8 cellular contexts compared by ENCODE assay signal in genomic region chr7:153381275-153382119, GRCh38.
A peak's percentile ranks its signal among the peaks of the same experiment; 100 is the strongest.
DNase-seq lines count a peak whose midpoint lies in the region; ATAC-seq and TF ChIP-seq lines count a peak whose summit lies in the region.

No MANE protein-coding gene starts in this region.

- TF ChIP-seq POLR2A in prostate gland (IDR thresholded peaks at IDR 0.05) = no peak

- WGBS in prostate gland = 27% methylated on average over 15 of the region's 15 CpGs

- CTCF ChIA-PET in PC-9 (lab: Charles Lee) = no interaction called here

- intact Hi-C loops in PC-9 (cut with micrococcal nuclease; ENCODE audit: unreplicated experiment) (no loop called here), prostate gland (cut with DNase I) (no loop called here)

- TF ChIP-seq CTCF in PC-9 (conservative IDR thresholded peaks at IDR 0.05) = peak; percentile 98
- peak; percentile 78 for TF ChIP-seq CTCF in foreskin keratinocyte (conservative IDR thresholded peaks at IDR 0.05)
- peak; percentile 11 to 64 (median 45) for TF ChIP-seq CTCF in prostate gland (IDR thresholded peaks at IDR 0.05)

- H3K36me3 ChIP-seq in PC-9 (ENCODE audit: low read depth) (no peaks in the 10 kb centered on the region), prostate gland (no peaks in the 10 kb centered on the region)

- H3K9me2 ChIP-seq in PC-9 (ENCODE audit: insufficient read depth) = no peaks in the 10 kb centered on the region

- no peaks in the 10 kb centered on the region for H3F3A ChIP-seq in PC-9 (ENCODE audit: insufficient read depth, low read depth)

- no peak overlapping the region for H2AFZ ChIP-seq in PC-9

- DNase-seq in SIG-M5 treated with dmso at 0.1 percent for 504 hours (lab: John Stamatoyannopoulos, UW; ENCODE audit: unreplicated experiment) (peak; percentile 17), SIG-M5 (lab: John Stamatoyannopoulos, UW) (no peak), PC-9 (peak in 1 of 2 experiments; percentile 17), foreskin keratinocyte (no peak), prostate gland (ENCODE audit: low spot score) (no peak), NCI-H524 treated with DMSO at 0.1 percent for 48 hours (lab: John Stamatoyannopoulos, UW) (no peak)

- no peaks in the 10 kb centered on the region for H3K4me1 ChIP-seq in PC-9 (replicated peaks; ENCODE audit: insufficient read depth)
- no peaks in the 10 kb centered on the region for H3K4me1 ChIP-seq in foreskin keratinocyte
- H3K4me1 ChIP-seq in prostate gland (replicated peaks) = no peaks in the 10 kb centered on the region

- H3K27me3 ChIP-seq in PC-9 (ENCODE audit: insufficient read depth, low read depth) (peaks cover 20% of the 10 kb centered on the region; the same call in 1 of the 2 replicates), foreskin keratinocyte (no peaks in the 10 kb centered on the region), prostate gland (replicated peaks; ENCODE audit: insufficient read depth) (no peaks in the 10 kb centered on the region)

- H3K4me3 ChIP-seq in PC-9 (no peak overlapping the region), prostate gland (no peak overlapping the region)

- POLR2A ChIA-PET in PC-9 (lab: Charles Lee; ENCODE audit: unreplicated experiment) = no interaction called here

- H3K4me2 ChIP-seq in PC-9 = no peak overlapping the region

- no peaks in the 10 kb centered on the region for H3K9me3 ChIP-seq in PC-9 (ENCODE audit: insufficient read depth, low read depth)
- no peaks in the 10 kb centered on the region for H3K9me3 ChIP-seq in prostate gland

- no peaks in the 10 kb centered on the region for H4K20me1 ChIP-seq in PC-9 (ENCODE audit: insufficient read depth)

- H3K27ac ChIP-seq in PC-9 = no peak overlapping the region
- no peak overlapping the region for H3K27ac ChIP-seq in foreskin keratinocyte
- no peak overlapping the region for H3K27ac ChIP-seq in prostate gland

- no TSS peak for BruUV-seq in PC-9 (replicated peaks; lab: Mats Ljungman, UMichigan)

- no peaks in the 10 kb centered on the region for H3K79me2 ChIP-seq in PC-9 (ENCODE audit: low read depth)

- ATAC-seq in HG02678 (IDR thresholded peaks at IDR 0.05; ENCODE audit: unreplicated experiment) (peak; percentile 65), foreskin keratinocyte (peak; percentile 77), HG03139 (IDR thresholded peaks at IDR 0.05; ENCODE audit: unreplicated experiment) (no peak)

Comparison
In these comparisons a context has a peak if more than half of its experiments do, and no peak if none do; other contexts are left out.
1. CTCF ChIP-seq: peak in every context shown above with its lines; median percentile 98 in PC-9; 78 in foreskin keratinocyte; 45 in prostate gland.